In the genomic region with DNA sequence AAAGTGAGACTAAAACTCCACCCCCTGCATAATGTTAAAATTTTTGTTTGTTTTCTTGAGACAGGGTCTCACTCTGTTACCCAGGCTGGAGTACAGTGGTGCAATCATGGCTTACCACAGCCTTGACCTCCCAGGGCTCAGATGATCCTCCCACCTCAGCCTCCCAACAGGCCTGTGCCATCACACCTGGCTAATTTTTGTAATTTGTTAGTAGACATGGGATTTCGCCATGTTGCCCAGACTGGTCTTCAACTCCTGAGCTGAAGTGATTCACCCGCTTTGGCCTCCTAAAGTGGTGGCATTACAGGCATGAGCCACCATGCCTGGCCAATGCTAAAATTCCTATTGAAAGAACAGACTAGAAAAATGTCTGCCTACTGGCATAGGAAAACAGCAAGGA, we compare ENCODE assay signal across 1 cellular context.
TF ChIP-seq lines count a peak whose summit lies in the region.

No MANE protein-coding gene starts in this region.

TF ChIP-seq in K562, 482 proteins besides CTCF, POLR2A, EP300 and RAD21:
- TF ChIP-seq, protein P1, sequence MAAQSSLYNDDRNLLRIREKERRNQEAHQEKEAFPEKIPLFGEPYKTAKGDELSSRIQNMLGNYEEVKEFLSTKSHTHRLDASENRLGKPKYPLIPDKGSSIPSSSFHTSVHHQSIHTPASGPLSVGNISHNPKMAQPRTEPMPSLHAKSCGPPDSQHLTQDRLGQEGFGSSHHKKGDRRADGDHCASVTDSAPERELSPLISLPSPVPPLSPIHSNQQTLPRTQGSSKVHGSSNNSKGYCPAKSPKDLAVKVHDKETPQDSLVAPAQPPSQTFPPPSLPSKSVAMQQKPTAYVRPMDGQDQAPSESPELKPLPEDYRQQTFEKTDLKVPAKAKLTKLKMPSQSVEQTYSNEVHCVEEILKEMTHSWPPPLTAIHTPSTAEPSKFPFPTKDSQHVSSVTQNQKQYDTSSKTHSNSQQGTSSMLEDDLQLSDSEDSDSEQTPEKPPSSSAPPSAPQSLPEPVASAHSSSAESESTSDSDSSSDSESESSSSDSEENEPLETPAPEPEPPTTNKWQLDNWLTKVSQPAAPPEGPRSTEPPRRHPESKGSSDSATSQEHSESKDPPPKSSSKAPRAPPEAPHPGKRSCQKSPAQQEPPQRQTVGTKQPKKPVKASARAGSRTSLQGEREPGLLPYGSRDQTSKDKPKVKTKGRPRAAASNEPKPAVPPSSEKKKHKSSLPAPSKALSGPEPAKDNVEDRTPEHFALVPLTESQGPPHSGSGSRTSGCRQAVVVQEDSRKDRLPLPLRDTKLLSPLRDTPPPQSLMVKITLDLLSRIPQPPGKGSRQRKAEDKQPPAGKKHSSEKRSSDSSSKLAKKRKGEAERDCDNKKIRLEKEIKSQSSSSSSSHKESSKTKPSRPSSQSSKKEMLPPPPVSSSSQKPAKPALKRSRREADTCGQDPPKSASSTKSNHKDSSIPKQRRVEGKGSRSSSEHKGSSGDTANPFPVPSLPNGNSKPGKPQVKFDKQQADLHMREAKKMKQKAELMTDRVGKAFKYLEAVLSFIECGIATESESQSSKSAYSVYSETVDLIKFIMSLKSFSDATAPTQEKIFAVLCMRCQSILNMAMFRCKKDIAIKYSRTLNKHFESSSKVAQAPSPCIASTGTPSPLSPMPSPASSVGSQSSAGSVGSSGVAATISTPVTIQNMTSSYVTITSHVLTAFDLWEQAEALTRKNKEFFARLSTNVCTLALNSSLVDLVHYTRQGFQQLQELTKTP (IDR thresholded peaks at IDR 0.05; ENCODE audit: low read depth in 1 of 2, partially characterized antibody in 2 of 2) = no peak
- TF ChIP-seq, protein P2, sequence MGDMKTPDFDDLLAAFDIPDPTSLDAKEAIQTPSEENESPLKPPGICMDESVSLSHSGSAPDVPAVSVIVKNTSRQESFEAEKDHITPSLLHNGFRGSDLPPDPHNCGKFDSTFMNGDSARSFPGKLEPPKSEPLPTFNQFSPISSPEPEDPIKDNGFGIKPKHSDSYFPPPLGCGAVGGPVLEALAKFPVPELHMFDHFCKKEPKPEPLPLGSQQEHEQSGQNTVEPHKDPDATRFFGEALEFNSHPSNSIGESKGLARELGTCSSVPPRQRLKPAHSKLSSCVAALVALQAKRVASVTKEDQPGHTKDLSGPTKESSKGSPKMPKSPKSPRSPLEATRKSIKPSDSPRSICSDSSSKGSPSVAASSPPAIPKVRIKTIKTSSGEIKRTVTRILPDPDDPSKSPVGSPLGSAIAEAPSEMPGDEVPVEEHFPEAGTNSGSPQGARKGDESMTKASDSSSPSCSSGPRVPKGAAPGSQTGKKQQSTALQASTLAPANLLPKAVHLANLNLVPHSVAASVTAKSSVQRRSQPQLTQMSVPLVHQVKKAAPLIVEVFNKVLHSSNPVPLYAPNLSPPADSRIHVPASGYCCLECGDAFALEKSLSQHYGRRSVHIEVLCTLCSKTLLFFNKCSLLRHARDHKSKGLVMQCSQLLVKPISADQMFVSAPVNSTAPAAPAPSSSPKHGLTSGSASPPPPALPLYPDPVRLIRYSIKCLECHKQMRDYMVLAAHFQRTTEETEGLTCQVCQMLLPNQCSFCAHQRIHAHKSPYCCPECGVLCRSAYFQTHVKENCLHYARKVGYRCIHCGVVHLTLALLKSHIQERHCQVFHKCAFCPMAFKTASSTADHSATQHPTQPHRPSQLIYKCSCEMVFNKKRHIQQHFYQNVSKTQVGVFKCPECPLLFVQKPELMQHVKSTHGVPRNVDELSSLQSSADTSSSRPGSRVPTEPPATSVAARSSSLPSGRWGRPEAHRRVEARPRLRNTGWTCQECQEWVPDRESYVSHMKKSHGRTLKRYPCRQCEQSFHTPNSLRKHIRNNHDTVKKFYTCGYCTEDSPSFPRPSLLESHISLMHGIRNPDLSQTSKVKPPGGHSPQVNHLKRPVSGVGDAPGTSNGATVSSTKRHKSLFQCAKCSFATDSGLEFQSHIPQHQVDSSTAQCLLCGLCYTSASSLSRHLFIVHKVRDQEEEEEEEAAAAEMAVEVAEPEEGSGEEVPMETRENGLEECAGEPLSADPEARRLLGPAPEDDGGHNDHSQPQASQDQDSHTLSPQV (IDR thresholded peaks at IDR 0.05) = no peak
- TF ChIP-seq, protein P3, sequence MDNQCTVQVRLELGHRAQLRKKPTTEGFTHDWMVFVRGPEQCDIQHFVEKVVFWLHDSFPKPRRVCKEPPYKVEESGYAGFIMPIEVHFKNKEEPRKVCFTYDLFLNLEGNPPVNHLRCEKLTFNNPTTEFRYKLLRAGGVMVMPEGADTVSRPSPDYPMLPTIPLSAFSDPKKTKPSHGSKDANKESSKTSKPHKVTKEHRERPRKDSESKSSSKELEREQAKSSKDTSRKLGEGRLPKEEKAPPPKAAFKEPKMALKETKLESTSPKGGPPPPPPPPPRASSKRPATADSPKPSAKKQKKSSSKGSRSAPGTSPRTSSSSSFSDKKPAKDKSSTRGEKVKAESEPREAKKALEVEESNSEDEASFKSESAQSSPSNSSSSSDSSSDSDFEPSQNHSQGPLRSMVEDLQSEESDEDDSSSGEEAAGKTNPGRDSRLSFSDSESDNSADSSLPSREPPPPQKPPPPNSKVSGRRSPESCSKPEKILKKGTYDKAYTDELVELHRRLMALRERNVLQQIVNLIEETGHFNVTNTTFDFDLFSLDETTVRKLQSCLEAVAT (IDR thresholded peaks at IDR 0.05) = no peak
- TF ChIP-seq TCF7 (IDR thresholded peaks at IDR 0.05; ENCODE audit: borderline replicate concordance) = no peak
- no peak for TF ChIP-seq ETV6 (IDR thresholded peaks at IDR 0.05; ENCODE audit: borderline replicate concordance in 1 of 2, low read depth in 2 of 2, low read length in 1 of 2)
- no peak for TF ChIP-seq ETV6 (CRISPR knock-in tag; IDR thresholded peaks at IDR 0.05; ENCODE audit: borderline replicate concordance)
- TF ChIP-seq, protein P4, sequence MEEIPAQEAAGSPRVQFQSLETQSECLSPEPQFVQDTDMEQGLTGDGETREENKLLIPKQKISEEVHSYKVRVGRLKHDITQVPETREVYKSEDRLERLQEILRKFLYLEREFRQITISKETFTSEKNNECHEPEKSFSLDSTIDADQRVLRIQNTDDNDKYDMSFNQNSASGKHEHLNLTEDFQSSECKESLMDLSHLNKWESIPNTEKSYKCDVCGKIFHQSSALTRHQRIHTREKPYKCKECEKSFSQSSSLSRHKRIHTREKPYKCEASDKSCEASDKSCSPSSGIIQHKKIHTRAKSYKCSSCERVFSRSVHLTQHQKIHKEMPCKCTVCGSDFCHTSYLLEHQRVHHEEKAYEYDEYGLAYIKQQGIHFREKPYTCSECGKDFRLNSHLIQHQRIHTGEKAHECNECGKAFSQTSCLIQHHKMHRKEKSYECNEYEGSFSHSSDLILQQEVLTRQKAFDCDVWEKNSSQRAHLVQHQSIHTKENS (CRISPR knock-in tag; IDR thresholded peaks at IDR 0.05) = no peak
- TF ChIP-seq U2AF1 (optimal IDR thresholded peaks at IDR 0.05; ENCODE audit: low read depth, low read length) = no peak
- TF ChIP-seq, protein P5, sequence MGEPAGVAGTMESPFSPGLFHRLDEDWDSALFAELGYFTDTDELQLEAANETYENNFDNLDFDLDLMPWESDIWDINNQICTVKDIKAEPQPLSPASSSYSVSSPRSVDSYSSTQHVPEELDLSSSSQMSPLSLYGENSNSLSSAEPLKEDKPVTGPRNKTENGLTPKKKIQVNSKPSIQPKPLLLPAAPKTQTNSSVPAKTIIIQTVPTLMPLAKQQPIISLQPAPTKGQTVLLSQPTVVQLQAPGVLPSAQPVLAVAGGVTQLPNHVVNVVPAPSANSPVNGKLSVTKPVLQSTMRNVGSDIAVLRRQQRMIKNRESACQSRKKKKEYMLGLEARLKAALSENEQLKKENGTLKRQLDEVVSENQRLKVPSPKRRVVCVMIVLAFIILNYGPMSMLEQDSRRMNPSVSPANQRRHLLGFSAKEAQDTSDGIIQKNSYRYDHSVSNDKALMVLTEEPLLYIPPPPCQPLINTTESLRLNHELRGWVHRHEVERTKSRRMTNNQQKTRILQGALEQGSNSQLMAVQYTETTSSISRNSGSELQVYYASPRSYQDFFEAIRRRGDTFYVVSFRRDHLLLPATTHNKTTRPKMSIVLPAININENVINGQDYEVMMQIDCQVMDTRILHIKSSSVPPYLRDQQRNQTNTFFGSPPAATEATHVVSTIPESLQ (CRISPR knock-in tag; IDR thresholded peaks at IDR 0.05) = no peak
- no peak for TF ChIP-seq MCM2 (IDR thresholded peaks at IDR 0.05; ENCODE audit: low read depth)
- TF ChIP-seq SAP30 (IDR thresholded peaks at IDR 0.05; ENCODE audit: borderline replicate concordance, insufficient read depth, low read depth, low read length, poor library complexity, severe bottlenecking) = no peak
- no peak for TF ChIP-seq ZFP36 (IDR thresholded peaks at IDR 0.05; ENCODE audit: low read depth, low read length, partially characterized antibody)
- no peak for TF ChIP-seq ZNF589 (CRISPR knock-in tag; IDR thresholded peaks at IDR 0.05; ENCODE audit: low read depth)
- TF ChIP-seq ZNF274 (IDR thresholded peaks at IDR 0.05; ENCODE audit: borderline replicate concordance, low read depth, low read length) = no peak
- no peak for TF ChIP-seq HCFC1 (IDR thresholded peaks at IDR 0.05; ENCODE audit: low read depth, low read length)
- TF ChIP-seq RBM17 (IDR thresholded peaks at IDR 0.05; ENCODE audit: borderline replicate concordance, low read depth, low read length) = no peak
- TF ChIP-seq HOXB6 (CRISPR knock-in tag; IDR thresholded peaks at IDR 0.05; ENCODE audit: borderline replicate concordance) = no peak
- no peak for TF ChIP-seq NFIC (IDR thresholded peaks at IDR 0.05)
